16 cellular contexts compared by ENCODE assay signal in genomic region chr17:9258115-9259020, GRCh38.
DNase-seq lines count a peak whose midpoint lies in the region; ATAC-seq and TF ChIP-seq lines count a peak whose summit lies in the region.
"Had no signal": no experiment of that assay in that cellular context is flagged by ENCODE, and none has a peak within 500 bp of the region (broad histone marks: within the 10 kb centered on the region; RNA-seq: fewer than 3 reads in every experiment).

No MANE protein-coding gene starts in this region.

- no peaks in the 10 kb centered on the region for H3K36me3 ChIP-seq in Peyer's patch
- H3K36me3 ChIP-seq: brain microvascular endothelial cell, right atrium auricular region, transverse colon had no signal

- H3K27me3 ChIP-seq in Peyer's patch = no peaks in the 10 kb centered on the region
- H3K27me3 ChIP-seq: brain microvascular endothelial cell, right atrium auricular region, transverse colon had no signal

- ATAC-seq in activated CD8-positive, alpha-beta memory T cell treated with anti-CD3 and anti-CD28 coated beads, Interleukin-2, amount 10 ng/mL, durations not matched to agents 7 days and 5 days = peak; percentile 16
- ATAC-seq in esophagus mucosa (peak; percentile 22), GM19035 (IDR thresholded peaks at IDR 0.05; ENCODE audit: unreplicated experiment) (no peak), HG02884 (IDR thresholded peaks at IDR 0.05; ENCODE audit: unreplicated experiment) (no peak)

- H3K27ac ChIP-seq in Peyer's patch = no peak overlapping the region
- H3K27ac ChIP-seq: brain microvascular endothelial cell had no signal

- H3K4me3 ChIP-seq in Peyer's patch = no peak overlapping the region
- H3K4me3 ChIP-seq: lung, right atrium auricular region, transverse colon had no signal

- CTCF ChIA-PET in activated CD8-positive, alpha-beta memory T cell treated with anti-CD3 and anti-CD28 coated beads, Interleukin-2, amount 10 ng/mL, durations not matched to agents 7 days and 5 days (lab: Charles Lee) = no interaction called here

- peaks cover 0 to 6% (median 2%) of the 10 kb centered on the region in 4 donors for H3K4me1 ChIP-seq in Peyer's patch

- no peaks in the 10 kb centered on the region for H3K27me3 Mint-ChIP-seq in activated CD8-positive, alpha-beta memory T cell treated with anti-CD3 and anti-CD28 coated beads, Interleukin-2, amount 10 ng/mL, durations not matched to agents 7 days and 5 days

- H3K4me1 Mint-ChIP-seq in activated CD8-positive, alpha-beta memory T cell treated with anti-CD3 and anti-CD28 coated beads, Interleukin-2, amount 10 ng/mL, durations not matched to agents 7 days and 5 days = peaks cover 8% of the 10 kb centered on the region

- TF ChIP-seq CTCF in Peyer's patch (IDR thresholded peaks at IDR 0.05) = no peak

- H3K36me3 Mint-ChIP-seq in activated CD8-positive, alpha-beta memory T cell treated with anti-CD3 and anti-CD28 coated beads, Interleukin-2, amount 10 ng/mL, durations not matched to agents 7 days and 5 days = no peaks in the 10 kb centered on the region

- TF ChIP-seq POLR2A in Peyer's patch (IDR thresholded peaks at IDR 0.05) = no peak

- DNase-seq in activated CD8-positive, alpha-beta memory T cell treated with anti-CD3 and anti-CD28 coated beads, Interleukin-2, amount 10 ng/mL, durations not matched to agents 7 days and 5 days = no peak
- DNase-seq in activated CD8-positive, alpha-beta memory T cell treated with anti-CD3 and anti-CD28 coated beads, Interleukin-2, amount 50 U/mL, for 4 hours = no peak
- DNase-seq in NCI-H526 treated with DMSO at 0.1 percent for 48 hours (lab: John Stamatoyannopoulos, UW) (peak; percentile 49), Peyer's patch (no peak)
- DNase-seq in stimulated activated CD8-positive, alpha-beta memory T cell treated with anti-CD3 and anti-CD28 coated beads, Interleukin-4, amount 100 ng/mL, for 48 hours = peak; percentile 33
- DNase-seq: activated gamma-delta T cell treated with Interleukin-2 at 50 U/mL for 16 hours; brain microvascular endothelial cell; NCI-H2081 treated with DMSO at 0.1 percent for 48 hours; SK-N-SH; stimulated activated CD4-positive, alpha-beta T cell treated with anti-CD3 and anti-CD28 coated beads, Interleukin-2, amount 100 ng/mL, for 24 hours; transverse colon had no signal

- no peak overlapping the region for H3K27ac Mint-ChIP-seq in activated CD8-positive, alpha-beta memory T cell treated with anti-CD3 and anti-CD28 coated beads, Interleukin-2, amount 10 ng/mL, durations not matched to agents 7 days and 5 days

- H3K9me3 Mint-ChIP-seq in activated CD8-positive, alpha-beta memory T cell treated with anti-CD3 and anti-CD28 coated beads, Interleukin-2, amount 10 ng/mL, durations not matched to agents 7 days and 5 days (ENCODE audit: low read depth) = no peaks in the 10 kb centered on the region

- no peak overlapping the region for H3K4me3 Mint-ChIP-seq in activated CD8-positive, alpha-beta memory T cell treated with anti-CD3 and anti-CD28 coated beads, Interleukin-2, amount 10 ng/mL, durations not matched to agents 7 days and 5 days

- H3K9me3 ChIP-seq in Peyer's patch = no peaks in the 10 kb centered on the region
- H3K9me3 ChIP-seq: right atrium auricular region, SK-N-SH, transverse colon had no signal

Comparison
In these comparisons a context has a peak if more than half of its experiments do, and no peak if none do; other contexts are left out.
1. ATAC-seq: peak in activated CD8-positive, alpha-beta memory T cell treated with anti-CD3 and anti-CD28 coated beads, Interleukin-2, amount 10 ng/mL, durations not matched to agents 7 days and 5 days (single experiment) and esophagus mucosa (single experiment); none in GM19035 (single experiment) and HG02884 (single experiment).
2. DNase-seq: peak in NCI-H526 treated with DMSO at 0.1 percent for 48 hours (single experiment) and stimulated activated CD8-positive, alpha-beta memory T cell treated with anti-CD3 and anti-CD28 coated beads, Interleukin-4, amount 100 ng/mL, for 48 hours (single experiment); none in activated CD8-positive, alpha-beta memory T cell treated with anti-CD3 and anti-CD28 coated beads, Interleukin-2, amount 10 ng/mL, durations not matched to agents 7 days and 5 days (single experiment), activated CD8-positive, alpha-beta memory T cell treated with anti-CD3 and anti-CD28 coated beads, Interleukin-2, amount 50 U/mL, for 4 hours (single experiment) and Peyer's patch (0 of 3).